ENCODE assay signal across 1 cellular context in genomic region chr9:11874414-11874813, GRCh38.
TF ChIP-seq lines count a peak whose summit lies in the region.

No MANE protein-coding gene starts in this region.

TF ChIP-seq in WTC11, 78 proteins besides CTCF, POLR2A, EP300 and RAD21 (continued from another document):
- TF ChIP-seq FOXP4 (CRISPR knock-in tag; IDR thresholded peaks at IDR 0.05) (no peak), OVOL2 (CRISPR knock-in tag; IDR thresholded peaks at IDR 0.05; ENCODE audit: borderline replicate concordance) (no peak)
